8 cellular contexts compared by ENCODE assay signal in the genomic region with DNA sequence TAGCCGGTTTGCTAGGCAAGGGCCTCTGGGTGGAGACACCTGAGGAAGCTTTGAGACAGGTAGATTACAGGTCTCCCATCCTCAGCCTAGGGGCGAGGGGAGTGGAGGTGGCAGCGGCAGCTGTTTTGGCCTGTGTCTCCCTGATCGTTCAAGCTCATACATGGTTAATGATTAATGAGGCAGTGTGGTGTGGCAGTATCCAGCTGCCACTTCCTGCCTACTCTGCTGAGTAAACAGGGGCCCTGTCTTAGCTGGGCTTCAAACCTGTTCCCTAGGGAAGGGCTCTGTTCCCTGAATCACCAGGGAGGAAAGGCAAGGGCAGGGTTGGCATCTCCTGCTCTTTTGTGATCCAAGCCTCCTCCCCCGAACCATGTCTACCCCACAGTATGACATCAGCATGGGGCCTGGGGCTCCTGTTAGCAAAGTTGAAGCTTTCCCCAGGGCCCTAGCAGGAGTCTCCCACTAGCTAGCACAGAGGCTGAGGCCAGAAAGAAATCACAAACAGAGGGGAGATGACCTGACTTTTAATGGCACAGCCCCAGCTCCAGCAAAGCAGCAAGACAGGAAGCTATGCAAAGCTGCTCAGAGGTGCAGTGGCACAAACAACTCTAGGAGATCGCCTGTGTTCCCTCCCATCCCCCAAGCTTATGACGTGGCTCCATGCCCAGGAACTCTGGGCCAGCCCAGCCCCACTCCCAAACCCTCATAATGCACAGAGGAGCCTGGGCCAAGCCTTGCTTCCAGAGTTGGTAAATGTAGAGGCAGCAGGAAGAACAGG. TPM values are rescaled to one million over a fixed set of nuclear protein-coding genes. Genes with fewer than 3 reads are reported as not detected.
A peak's percentile ranks its signal among the peaks of the same experiment; 100 is the strongest.
DNase-seq lines count a peak whose midpoint lies in the region; ATAC-seq and TF ChIP-seq lines count a peak whose summit lies in the region.

No MANE protein-coding gene starts in this region.

- no peaks in the 10 kb centered on the region for H3K27me3 ChIP-seq in Peyer's patch
- no peaks in the 10 kb centered on the region for H3K27me3 ChIP-seq in ascending aorta
- no peaks in the 10 kb centered on the region for H3K27me3 ChIP-seq in right cardiac atrium (ENCODE audit: control insufficient read depth, insufficient read depth)

- DNase-seq in COLO829 (ENCODE audit: low spot score) (peak; percentile 64), HT-29 (ENCODE audit: low spot score) (peak; percentile 89), Peyer's patch (peak; percentile 80 to 95 (median 92)), ascending aorta (ENCODE audit: low spot score in 2 of 2) (peak; percentile 77 to 94), right cardiac atrium (peak; percentile 62 to 84 (median 82)), retinal pigment epithelial cell (ENCODE audit: low read depth) (peak; percentile 78), iPS-NIHi11 (ENCODE audit: low spot score) (no peak)

- H3K27ac ChIP-seq in Peyer's patch (peak overlapping the region; percentile 91 to 98 (median 92)), ascending aorta (peak overlapping the region; percentile 96 to 99), right cardiac atrium (ENCODE audit: low read length) (peak overlapping the region; percentile 84)

- intact Hi-C loops in ascending aorta (cut with DNase I): loop anchor here (1.0 kb wide), 4 partner anchors 25 to 139 kb away; a partner anchor contains a TSS
- intact Hi-C loops in right cardiac atrium (cut with DNase I): loop anchor here in 1 of 4 donors (10.0 kb wide), 1 partner anchor 45 kb away; no protein-coding TSS in a partner anchor

- peak; percentile 20 to 42 for TF ChIP-seq POLR2A in Peyer's patch (IDR thresholded peaks at IDR 0.05)

- H3K4me1 ChIP-seq in Peyer's patch (peaks cover 7 to 84% (median 54%) of the 10 kb centered on the region in 4 donors), ascending aorta (peaks cover 25 to 64% of the 10 kb centered on the region in 2 donors), right cardiac atrium (ENCODE audit: control insufficient read depth, insufficient read depth, low read length) (peaks cover 15% of the 10 kb centered on the region)

- H3K9me3 ChIP-seq in Peyer's patch (no peaks in the 10 kb centered on the region), ascending aorta (no peaks in the 10 kb centered on the region), right cardiac atrium (ENCODE audit: control insufficient read depth, low read length) (no peaks in the 10 kb centered on the region)

- H3K4me3 ChIP-seq in Peyer's patch (peak overlapping the region; percentile 14 to 38 (median 33)), ascending aorta (peak overlapping the region; percentile 11 to 46), right cardiac atrium (ENCODE audit: low read length) (no peak overlapping the region), retinal pigment epithelial cell (ENCODE audit: low read length) (no peak overlapping the region)

- ATAC-seq in GM19372 (IDR thresholded peaks at IDR 0.05; ENCODE audit: low read depth, unreplicated experiment) (peak; percentile 41), right cardiac atrium (peak in 1 of 2 donors; percentile 35)

- WGBS in right cardiac atrium: 31% methylated on average over 7 of the region's 7 CpGs

- TF ChIP-seq CTCF in Peyer's patch (IDR thresholded peaks at IDR 0.05): no peak
- TF ChIP-seq CTCF in ascending aorta (IDR thresholded peaks at IDR 0.05): no peak
- TF ChIP-seq CTCF in retinal pigment epithelial cell (conservative IDR thresholded peaks at IDR 0.05; ENCODE audit: low read depth, low read length): no peak

- H3K36me3 ChIP-seq in Peyer's patch (peaks cover 0 to 13% (median 0%) of the 10 kb centered on the region in 3 donors), ascending aorta (peaks cover 9 to 23% of the 10 kb centered on the region in 2 donors)

RNA-seq across cellular contexts. Expression of a gene that starts 3.7 kb away (rescaled TPM):
- total RNA-seq in HT-29 (2014; rRNA removed; shearing (Covaris generic)): not detected in 2 replicates
- total RNA-seq in Peyer's patch (not detected), ascending aorta (not detected), right cardiac atrium (not detected)
- not detected for polyA plus RNA-seq in right cardiac atrium

RNA-seq across cellular contexts. Expression of a gene that starts 4.1 kb away (rescaled TPM):
- 18.3 and 19.9 TPM in 2 replicates for total RNA-seq in HT-29 (2014; rRNA removed; shearing (Covaris generic))
- total RNA-seq in Peyer's patch: 10 to 100 TPM; 19.4 to 27.1 (median 24.3) TPM
- 15.2 TPM for total RNA-seq in ascending aorta
- 10 to 100 TPM; 17.5 to 19.7 (median 19.3) TPM for total RNA-seq in right cardiac atrium
- 22.2 TPM for polyA plus RNA-seq in right cardiac atrium

RNA-seq across cellular contexts. Expression of a gene that starts 4.1 kb away (rescaled TPM):
- total RNA-seq in HT-29 (2014; rRNA removed; shearing (Covaris generic)): 5.5 and 10.0 TPM in 2 replicates
- total RNA-seq in Peyer's patch (1 to 10 TPM in 3 of 4 donors, not detected in 1; 2.7 to 9.5 (median 7.0) TPM), ascending aorta (1.8 TPM), right cardiac atrium (1 to 10 TPM; 2.7 to 3.8 (median 3.3) TPM)
- 3.1 TPM for polyA plus RNA-seq in right cardiac atrium

RNA-seq across cellular contexts. Expression of a gene that starts 4.3 kb away (rescaled TPM):
- 93.8 and 97.4 TPM in 2 replicates for total RNA-seq in HT-29 (2014; rRNA removed; shearing (Covaris generic))
- total RNA-seq in Peyer's patch: 100 to 1,000 TPM in 3 of 4 donors, 10 to 100 TPM in 1; 49.5 to 137 (median 129) TPM
- total RNA-seq in ascending aorta: 71.1 TPM
- 10 to 100 TPM; 27.6 to 88.6 (median 64.3) TPM for total RNA-seq in right cardiac atrium
- polyA plus RNA-seq in right cardiac atrium: 131 TPM

RNA-seq across cellular contexts. Expression of a gene that starts 19.8 kb away (rescaled TPM):
- 41.0 and 43.4 TPM in 2 replicates for total RNA-seq in HT-29 (2014; rRNA removed; shearing (Covaris generic))
- 100 to 1,000 TPM in 3 of 4 donors, 10 to 100 TPM in 1; 79.9 to 338 (median 164) TPM for total RNA-seq in Peyer's patch
- total RNA-seq in ascending aorta: 53.1 TPM
- total RNA-seq in right cardiac atrium: 10 to 100 TPM; 14.9 to 32.0 (median 27.2) TPM
- 20.1 TPM for polyA plus RNA-seq in right cardiac atrium

Comparison
In these comparisons a context has a peak if more than half of its experiments do, and no peak if none do; other contexts are left out.
1. H3K4me3 ChIP-seq: peak in Peyer's patch (4 of 4) and ascending aorta (2 of 2); none in right cardiac atrium (single experiment) and retinal pigment epithelial cell (single experiment).
2. Peak in every context shown above with its lines, with median percentiles within 50 percentile points of each other: H3K27ac ChIP-seq.